16 cellular contexts compared by ENCODE assay signal in the genomic region with DNA sequence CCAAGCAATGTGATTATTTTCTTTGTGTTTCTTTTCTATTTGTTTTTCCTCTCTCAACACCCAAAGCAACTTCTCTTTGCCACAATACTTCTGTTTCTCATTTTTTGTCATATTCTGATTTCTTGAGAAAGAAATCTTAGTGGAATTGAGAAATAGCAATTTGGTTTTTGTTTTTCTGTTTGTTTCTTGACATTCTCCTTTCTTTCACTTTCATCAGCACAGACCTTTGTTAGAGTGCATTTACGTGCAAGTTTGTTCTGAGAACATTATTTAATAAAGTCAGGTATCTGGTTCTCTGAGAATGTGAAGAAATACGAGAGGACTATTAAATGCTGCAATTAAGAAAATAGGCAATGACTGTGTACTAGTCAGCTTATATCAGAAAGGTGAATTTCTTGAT.
DNase-seq lines count a peak whose midpoint lies in the region; ATAC-seq and TF ChIP-seq lines count a peak whose summit lies in the region.
"Had no signal": no experiment of that assay in that cellular context is flagged by ENCODE, and none has a peak within 500 bp of the region (broad histone marks: within the 10 kb centered on the region; RNA-seq: fewer than 3 reads in every experiment).

No MANE protein-coding gene starts in this region.

- H3K9me3 ChIP-seq in ascending aorta, result no peaks in the 10 kb centered on the region
- no peaks in the 10 kb centered on the region for H3K9me3 ChIP-seq in gastrocnemius medialis

- DNase-seq in dedifferentiated amniotic fluid mesenchymal stem cell (ENCODE audit: extremely low spot score) (no peak), ascending aorta (ENCODE audit: low spot score in 2 of 2) (no peak), gastrocnemius medialis (no peak), mesothelial cell of epicardium (ENCODE audit: low spot score in 2 of 2, unreplicated experiment in 2 of 2) (no peak)
- DNase-seq: ACHN; activated CD8-positive, alpha-beta memory T cell treated with anti-CD3 and anti-CD28 coated beads, Interleukin-2, amount 50 U/mL, for 48 hours; activated naive CD4-positive, alpha-beta T cell treated with anti-CD3 and anti-CD28 coated beads, Interleukin-2, amount 50 U/mL, for 16 hours; NCI-H1417; NCI-H345; PC-9; stimulated activated CD4-positive, alpha-beta T cell treated with anti-CD3 and anti-CD28 coated beads, Interleukin-12 subunit alpha, Interleukin-12 subunit beta, amount 100 ng/mL, for 4 hours had no signal

- peaks cover 15% of the 10 kb centered on the region for H3K9me3 Mint-ChIP-seq in mesothelial cell of epicardium

- no peak overlapping the region for H3K27ac Mint-ChIP-seq in mesothelial cell of epicardium

- H3K4me3 ChIP-seq in ascending aorta, result no peak overlapping the region
- H3K4me3 ChIP-seq in gastrocnemius medialis, result no peak overlapping the region
- H3K4me3 ChIP-seq: PC-9 had no signal

- H3K27ac ChIP-seq in ascending aorta (no peak overlapping the region), gastrocnemius medialis (no peak overlapping the region)
- H3K27ac ChIP-seq: parathyroid adenoma, PC-9 had no signal

- no peaks in the 10 kb centered on the region for H3K36me3 ChIP-seq in ascending aorta
- H3K36me3 ChIP-seq in gastrocnemius medialis, result no peaks in the 10 kb centered on the region

- H3K4me1 Mint-ChIP-seq in mesothelial cell of epicardium, result peaks cover 2% of the 10 kb centered on the region

- H3K36me3 Mint-ChIP-seq in mesothelial cell of epicardium, result no peaks in the 10 kb centered on the region

- H3K4me1 ChIP-seq in ascending aorta (no peaks in the 10 kb centered on the region), gastrocnemius medialis (no peaks in the 10 kb centered on the region)
- H3K4me1 ChIP-seq: parathyroid adenoma had no signal

- no peaks in the 10 kb centered on the region for H3K27me3 ChIP-seq in ascending aorta
- H3K27me3 ChIP-seq in gastrocnemius medialis, result no peaks in the 10 kb centered on the region

- no peak overlapping the region for H3K4me3 Mint-ChIP-seq in mesothelial cell of epicardium

- in situ Hi-C loops in gastrocnemius medialis (cut with MboI; ENCODE audit: low sequenced_read_pairs in 4 of 4), result no loop called here

- no peak for TF ChIP-seq POLR2A in gastrocnemius medialis (IDR thresholded peaks at IDR 0.05)

- no peak for TF ChIP-seq CTCF in ascending aorta (IDR thresholded peaks at IDR 0.05)
- no peak for TF ChIP-seq CTCF in gastrocnemius medialis (IDR thresholded peaks at IDR 0.05 in 4 of 5, conservative IDR thresholded peaks at IDR 0.05 in 1 of 5)
- TF ChIP-seq CTCF in mesothelial cell of epicardium (IDR thresholded peaks at IDR 0.05; ENCODE audit: unreplicated experiment), result no peak

- intact Hi-C loops in ascending aorta (cut with DNase I), result no loop called here
- intact Hi-C loops in gastrocnemius medialis (cut with DNase I; ENCODE audit: low total_unique reads), result no loop called here

- ATAC-seq in GM18498 (IDR thresholded peaks at IDR 0.05; ENCODE audit: unreplicated experiment) (peak; percentile 57), GM19455 (IDR thresholded peaks at IDR 0.05; ENCODE audit: unreplicated experiment) (peak; percentile 41), HG02970 (IDR thresholded peaks at IDR 0.05; ENCODE audit: low FRiP score, unreplicated experiment) (peak; percentile 36), HG03565 (IDR thresholded peaks at IDR 0.05; ENCODE audit: unreplicated experiment) (peak; percentile 24), gastrocnemius medialis (no peak)

- H3K27me3 Mint-ChIP-seq in mesothelial cell of epicardium (ENCODE audit: low read depth), result no peaks in the 10 kb centered on the region

Comparison
In these comparisons a context has a peak if more than half of its experiments do, and no peak if none do; other contexts are left out.
1. ATAC-seq: peak in GM18498 (single experiment), GM19455 (single experiment), HG02970 (single experiment) and HG03565 (single experiment); none in gastrocnemius medialis (0 of 2).